In genomic region chr17:56890906-56891674, GRCh38 we compare ENCODE assay signal across 15 cellular contexts.
"Had no signal": no experiment of that assay in that cellular context is flagged by ENCODE, and none has a peak within 500 bp of the region (broad histone marks: within the 10 kb centered on the region; RNA-seq: fewer than 3 reads in every experiment).

No MANE protein-coding gene starts in this region.

- H3K4me3 ChIP-seq: dorsolateral prefrontal cortex, lower lobe of right lung, pancreas, sigmoid colon, testis, tibial artery had no signal

- DNase-seq: cortex of kidney, dorsolateral prefrontal cortex, hypothalamus, occipital lobe, sigmoid colon, tibial artery had no signal

- ATAC-seq: stimulated activated memory B cell treated with anti-CD40 and anti-IgM and Interleukin-4, amounts not matched to agents 10 μg/mL and 1 μg/mL and 100 μg/mL, for 72 hours had no signal

- H3K4me1 ChIP-seq: lower lobe of right lung, pancreas, sigmoid colon, testis, tibial artery had no signal

- FAIRE-seq: frontal cortex, keratinocyte, pancreas had no signal

- H3K27ac ChIP-seq: dorsolateral prefrontal cortex, lower lobe of right lung, pancreas, sigmoid colon, testis, tibial artery had no signal

- H3K9me3 Mint-ChIP-seq: natural killer cell had no signal

- H3K27ac Mint-ChIP-seq: natural killer cell; stimulated activated memory B cell treated with anti-CD40 and anti-IgM and Interleukin-4, amounts not matched to agents 10 μg/mL and 1 μg/mL and 100 μg/mL, for 72 hours; type B pancreatic cell had no signal

- H3K4me3 Mint-ChIP-seq: immature natural killer cell; natural killer cell; stimulated activated memory B cell treated with anti-CD40 and anti-IgM and Interleukin-4, amounts not matched to agents 10 μg/mL and 1 μg/mL and 100 μg/mL, for 72 hours; type B pancreatic cell had no signal

- H3K9me3 ChIP-seq: pancreas, sigmoid colon, testis, tibial artery had no signal

- H3K27me3 Mint-ChIP-seq: stimulated activated memory B cell treated with anti-CD40 and anti-IgM and Interleukin-4, amounts not matched to agents 10 μg/mL and 1 μg/mL and 100 μg/mL, for 72 hours; type B pancreatic cell had no signal

- H3K27me3 ChIP-seq: dorsolateral prefrontal cortex, pancreas, sigmoid colon, testis, tibial artery had no signal

- H3K4me1 Mint-ChIP-seq: immature natural killer cell had no signal
